ENCODE assay signal across 9 cellular contexts in genomic region chr11:113730887-113731726, GRCh38. TPM values are rescaled to one million over a fixed set of nuclear protein-coding genes. Genes with fewer than 3 reads are reported as not detected.
DNase-seq lines count a peak whose midpoint lies in the region; ATAC-seq, FAIRE-seq and TF ChIP-seq lines count a peak whose summit lies in the region.
"Had no signal": no experiment of that assay in that cellular context is flagged by ENCODE, and none has a peak within 500 bp of the region (broad histone marks: within the 10 kb centered on the region; RNA-seq: fewer than 3 reads in every experiment).

No MANE protein-coding gene starts in this region.

- no peaks in the 10 kb centered on the region for H3K27me3 ChIP-seq in OCI-LY3 (ENCODE audit: low read depth, low read length)

- H3K9me3 Mint-ChIP-seq in natural killer cell: no peaks in the 10 kb centered on the region

- H4K20me1 ChIP-seq in OCI-LY3 (ENCODE audit: insufficient read depth, low read length): no peaks in the 10 kb centered on the region

- peak; percentile 53 for FAIRE-seq in endometrium (lab: Jason Lieb, UNC)

- no peak overlapping the region for H3K9ac ChIP-seq in OCI-LY3 (ENCODE audit: low read length)

- H3K27ac ChIP-seq in HEK293 (ENCODE audit: extremely low read depth, low read depth, low read length) (no peak overlapping the region), OCI-LY3 (ENCODE audit: low read length) (no peak overlapping the region)

- DNase-seq in AG10803 (ENCODE audit: low read depth) (peak; percentile 65), middle frontal gyrus (ENCODE audit: extremely low spot score, low spot score) (peak; percentile 45), natural killer cell (no peak), activated gamma-delta T cell treated with Interleukin-2 at 50 U/mL for 16 hours (no peak)

- H3K4me1 ChIP-seq in HEK293 (ENCODE audit: control insufficient read depth, insufficient read depth, low read length) (no peaks in the 10 kb centered on the region), OCI-LY3 (ENCODE audit: low read length) (no peaks in the 10 kb centered on the region)

- H3K36me3 ChIP-seq in HEK293 (ENCODE audit: control insufficient read depth in 2 of 2, insufficient read depth in 1 of 2, low read length in 2 of 2) (peaks cover 0 to 39% of the 10 kb centered on the region in 2 experiments; a peak in 2 of 3 replicates), OCI-LY3 (replicated peaks; ENCODE audit: low read depth, low read length) (peaks cover 11% of the 10 kb centered on the region)

- intact Hi-C loops in natural killer cell (cut with micrococcal nuclease): no loop called here

- TF ChIP-seq CTCF in AG10803 (conservative IDR thresholded peaks at IDR 0.05; ENCODE audit: low read length) (peak; percentile 82), HEK293 (tag by site-specific recombination; IDR thresholded peaks at IDR 0.05) (peak; percentile 72), OCI-LY3 (IDR thresholded peaks at IDR 0.05; ENCODE audit: low read depth, low read length) (peak; percentile 44), natural killer cell (IDR thresholded peaks at IDR 0.05) (no peak)

- H3K4me3 Mint-ChIP-seq in natural killer cell: no peak overlapping the region

- no peaks in the 10 kb centered on the region for H3K79me2 ChIP-seq in OCI-LY3 (ENCODE audit: low read length)

- no peaks in the 10 kb centered on the region for H3K27me3 Mint-ChIP-seq in natural killer cell (ENCODE audit: low read depth in 2 of 2)

- no peak overlapping the region for H3K27ac Mint-ChIP-seq in natural killer cell

- H3K4me1 Mint-ChIP-seq in natural killer cell: no peaks in the 10 kb centered on the region

- H2AFZ ChIP-seq in OCI-LY3 (ENCODE audit: low read depth, low read length): no peak overlapping the region

- POLR2A ChIA-PET in HEK293 (lab: Yijun Ruan, JAX): no interaction called here

- ATAC-seq in natural killer cell (no peak), HG03159 (IDR thresholded peaks at IDR 0.05; ENCODE audit: unreplicated experiment) (no peak)

- H3K4me3 ChIP-seq in AG10803 (ENCODE audit: low read length) (no peak overlapping the region), HEK293 (ENCODE audit: low read depth, low read length) (no peak overlapping the region), OCI-LY3 (ENCODE audit: low read length) (no peak overlapping the region)

- CTCF ChIA-PET in HEK293 (lab: Yijun Ruan, JAX): interaction anchor here (0.5 to 5.4 kb wide), 36 partner anchors 9 to 1143 kb away, joined by 3 to 68 read pairs (median 4); partner anchors contain the start of gene TTC12

- H3K9me3 ChIP-seq in HEK293 (ENCODE audit: control insufficient read depth, insufficient read depth, low read depth, low read length) (no peaks in the 10 kb centered on the region), OCI-LY3 (ENCODE audit: insufficient read depth, low read length) (no peaks in the 10 kb centered on the region)

- peaks cover 22% of the 10 kb centered on the region for H3K36me3 Mint-ChIP-seq in natural killer cell

- no peak overlapping the region for H3K4me2 ChIP-seq in OCI-LY3 (ENCODE audit: low read length)

TF ChIP-seq in HEK293, 187 proteins besides CTCF, POLR2A, EP300 and RAD21 (continues in another document):
- TF ChIP-seq GLIS2 (tag by site-specific recombination; IDR thresholded peaks at IDR 0.05) (no peak), ZNF704 (tag by site-specific recombination; IDR thresholded peaks at IDR 0.05) (no peak), BCL11B (tag by site-specific recombination; IDR thresholded peaks at IDR 0.05; ENCODE audit: low read depth) (no peak), ZNF112 (tag by site-specific recombination; IDR thresholded peaks at IDR 0.05) (no peak), ZNF23 (tag by site-specific recombination; IDR thresholded peaks at IDR 0.05; ENCODE audit: borderline replicate concordance) (no peak), ZNF639 (tag by site-specific recombination; IDR thresholded peaks at IDR 0.05) (no peak), ZNF585B (tag by site-specific recombination; IDR thresholded peaks at IDR 0.05) (no peak), IKZF3 (tag by site-specific recombination; IDR thresholded peaks at IDR 0.05) (no peak), ZNF274 (IDR thresholded peaks at IDR 0.05; ENCODE audit: low read length) (no peak), ZNF274 (tag by site-specific recombination; IDR thresholded peaks at IDR 0.05; ENCODE audit: borderline replicate concordance) (no peak), ZNF350 (tag by site-specific recombination; IDR thresholded peaks at IDR 0.05) (no peak), PRDM2 (tag by site-specific recombination; IDR thresholded peaks at IDR 0.05; ENCODE audit: borderline replicate concordance) (no peak), ZNF433 (tag by site-specific recombination; IDR thresholded peaks at IDR 0.05; ENCODE audit: low read depth) (no peak), ZNF18 (tag by site-specific recombination; IDR thresholded peaks at IDR 0.05) (no peak), ZFHX2 (tag by site-specific recombination; conservative IDR thresholded peaks at IDR 0.05) (no peak), GLI4 (tag by site-specific recombination; IDR thresholded peaks at IDR 0.05) (no peak), ZBTB8A (tag by site-specific recombination; IDR thresholded peaks at IDR 0.05) (no peak), HOXC10 (CRISPR knock-in tag; IDR thresholded peaks at IDR 0.05) (no peak), ZNF544 (tag by site-specific recombination; IDR thresholded peaks at IDR 0.05) (no peak)

RNA-seq across cellular contexts. Expression of gene TMPRSS5, which starts 25.0 kb away (rescaled TPM):
- total RNA-seq in natural killer cell: 1 to 10 TPM in 2 of 3 donors, under 1 TPM in 1; 0.60 to 2.2 (median 1.1) TPM

RNA-seq across cellular contexts. Expression of gene ZW10, which starts 42.4 kb away (rescaled TPM):
- total RNA-seq in natural killer cell: 1 to 10 TPM; 5.8 to 9.6 (median 6.6) TPM

RNA-seq across cellular contexts. Expression of gene CLDN25, which starts 48.5 kb away (rescaled TPM):
- total RNA-seq in natural killer cell: not detected
- total RNA-seq: subcutaneous adipose tissue had no signal

Comparison
In these comparisons a context has a peak if more than half of its experiments do, and no peak if none do; other contexts are left out.
1. DNase-seq: peak in AG10803 (single experiment) and middle frontal gyrus (single experiment); none in natural killer cell (single experiment) and activated gamma-delta T cell treated with Interleukin-2 at 50 U/mL for 16 hours (single experiment).